Comparison of ENCODE assay signal across 2 cellular contexts in the genomic region with DNA sequence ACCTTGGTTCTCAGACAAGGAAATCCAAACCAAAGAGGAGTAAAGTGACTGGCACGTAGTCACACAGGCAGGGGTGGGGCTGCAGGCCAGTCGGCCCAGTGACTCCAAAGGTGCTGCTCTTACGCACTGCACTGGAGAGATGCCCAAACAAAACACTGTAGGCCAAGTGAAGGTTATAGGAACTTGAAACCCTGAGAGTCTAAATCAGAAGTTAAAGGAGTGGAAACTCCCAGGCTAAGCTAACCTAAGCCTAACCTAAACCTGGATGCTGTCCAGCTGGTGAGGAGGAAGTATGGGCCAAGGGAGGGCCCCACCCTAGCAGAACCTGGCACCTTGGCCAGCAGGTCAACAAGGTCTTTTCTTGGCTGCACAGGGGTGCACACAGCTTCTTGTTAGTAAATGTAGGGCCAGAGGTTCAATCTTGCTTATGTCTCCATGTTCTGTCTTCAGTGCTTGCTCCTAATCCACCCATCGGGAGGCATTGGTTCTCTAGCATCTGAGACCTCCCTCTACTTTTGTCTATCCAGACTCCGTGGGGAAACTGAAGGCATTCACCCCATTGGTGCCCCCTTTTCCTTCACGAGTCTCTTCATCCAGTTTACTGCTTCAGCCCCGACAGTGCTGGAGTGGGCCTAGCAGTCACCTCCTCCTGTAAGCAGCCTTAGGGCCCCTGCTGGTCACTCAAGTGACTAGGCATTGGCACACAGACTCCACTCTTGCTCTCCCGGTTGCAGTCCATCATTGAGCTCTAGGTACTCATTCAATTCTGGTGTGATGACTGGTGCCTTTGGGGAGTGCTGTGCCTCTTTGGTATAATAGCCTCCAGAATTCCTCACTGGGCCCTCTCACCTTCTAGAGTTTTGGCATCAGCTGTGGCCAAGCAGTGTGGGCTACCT.
TF ChIP-seq lines count a peak whose summit lies in the region.

No MANE protein-coding gene starts in this region.

TF ChIP-seq in IMR-90, 13 proteins besides CTCF, POLR2A, EP300 and RAD21:
- TF ChIP-seq BHLHE40 (IDR thresholded peaks at IDR 0.05; ENCODE audit: low read depth, low read length): no peak
- TF ChIP-seq MAZ (IDR thresholded peaks at IDR 0.05; ENCODE audit: borderline replicate concordance, low read depth, low read length): no peak
- no peak for TF ChIP-seq FOS (IDR thresholded peaks at IDR 0.05; ENCODE audit: low read depth, low read length)
- TF ChIP-seq, protein P1, sequence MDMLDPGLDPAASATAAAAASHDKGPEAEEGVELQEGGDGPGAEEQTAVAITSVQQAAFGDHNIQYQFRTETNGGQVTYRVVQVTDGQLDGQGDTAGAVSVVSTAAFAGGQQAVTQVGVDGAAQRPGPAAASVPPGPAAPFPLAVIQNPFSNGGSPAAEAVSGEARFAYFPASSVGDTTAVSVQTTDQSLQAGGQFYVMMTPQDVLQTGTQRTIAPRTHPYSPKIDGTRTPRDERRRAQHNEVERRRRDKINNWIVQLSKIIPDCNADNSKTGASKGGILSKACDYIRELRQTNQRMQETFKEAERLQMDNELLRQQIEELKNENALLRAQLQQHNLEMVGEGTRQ (IDR thresholded peaks at IDR 0.05; ENCODE audit: low read depth, low read length): no peak
- no peak for TF ChIP-seq RFX5 (IDR thresholded peaks at IDR 0.05; ENCODE audit: low read depth, low read length)
- TF ChIP-seq, protein P2, sequence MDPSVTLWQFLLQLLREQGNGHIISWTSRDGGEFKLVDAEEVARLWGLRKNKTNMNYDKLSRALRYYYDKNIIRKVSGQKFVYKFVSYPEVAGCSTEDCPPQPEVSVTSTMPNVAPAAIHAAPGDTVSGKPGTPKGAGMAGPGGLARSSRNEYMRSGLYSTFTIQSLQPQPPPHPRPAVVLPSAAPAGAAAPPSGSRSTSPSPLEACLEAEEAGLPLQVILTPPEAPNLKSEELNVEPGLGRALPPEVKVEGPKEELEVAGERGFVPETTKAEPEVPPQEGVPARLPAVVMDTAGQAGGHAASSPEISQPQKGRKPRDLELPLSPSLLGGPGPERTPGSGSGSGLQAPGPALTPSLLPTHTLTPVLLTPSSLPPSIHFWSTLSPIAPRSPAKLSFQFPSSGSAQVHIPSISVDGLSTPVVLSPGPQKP (IDR thresholded peaks at IDR 0.05; ENCODE audit: borderline replicate concordance, low read depth, low read length): no peak
- TF ChIP-seq RCOR1 (IDR thresholded peaks at IDR 0.05; ENCODE audit: insufficient replicate concordance, low read length): no peak
- no peak for TF ChIP-seq MAFK (IDR thresholded peaks at IDR 0.05; ENCODE audit: low read depth, low read length)
- TF ChIP-seq MXI1 (IDR thresholded peaks at IDR 0.05; ENCODE audit: borderline replicate concordance, low read depth, low read length): no peak
- TF ChIP-seq NFE2L2 (IDR thresholded peaks at IDR 0.05; ENCODE audit: low read depth, low read length): no peak
- TF ChIP-seq CEBPB (IDR thresholded peaks at IDR 0.05; ENCODE audit: low read depth, low read length): no peak
- no peak for TF ChIP-seq CHD1 (IDR thresholded peaks at IDR 0.05; ENCODE audit: low read depth, low read length)
- no peak for TF ChIP-seq SMC3 (IDR thresholded peaks at IDR 0.05; ENCODE audit: low read depth, low read length)

TF ChIP-seq in WTC11, 78 proteins besides CTCF, POLR2A, EP300 and RAD21:
- no peak for TF ChIP-seq TCF7 (CRISPR knock-in tag; IDR thresholded peaks at IDR 0.05; ENCODE audit: low read depth)
- TF ChIP-seq, protein P3, sequence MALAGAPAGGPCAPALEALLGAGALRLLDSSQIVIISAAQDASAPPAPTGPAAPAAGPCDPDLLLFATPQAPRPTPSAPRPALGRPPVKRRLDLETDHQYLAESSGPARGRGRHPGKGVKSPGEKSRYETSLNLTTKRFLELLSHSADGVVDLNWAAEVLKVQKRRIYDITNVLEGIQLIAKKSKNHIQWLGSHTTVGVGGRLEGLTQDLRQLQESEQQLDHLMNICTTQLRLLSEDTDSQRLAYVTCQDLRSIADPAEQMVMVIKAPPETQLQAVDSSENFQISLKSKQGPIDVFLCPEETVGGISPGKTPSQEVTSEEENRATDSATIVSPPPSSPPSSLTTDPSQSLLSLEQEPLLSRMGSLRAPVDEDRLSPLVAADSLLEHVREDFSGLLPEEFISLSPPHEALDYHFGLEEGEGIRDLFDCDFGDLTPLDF (CRISPR knock-in tag; IDR thresholded peaks at IDR 0.05): no peak
- TF ChIP-seq, protein P4, sequence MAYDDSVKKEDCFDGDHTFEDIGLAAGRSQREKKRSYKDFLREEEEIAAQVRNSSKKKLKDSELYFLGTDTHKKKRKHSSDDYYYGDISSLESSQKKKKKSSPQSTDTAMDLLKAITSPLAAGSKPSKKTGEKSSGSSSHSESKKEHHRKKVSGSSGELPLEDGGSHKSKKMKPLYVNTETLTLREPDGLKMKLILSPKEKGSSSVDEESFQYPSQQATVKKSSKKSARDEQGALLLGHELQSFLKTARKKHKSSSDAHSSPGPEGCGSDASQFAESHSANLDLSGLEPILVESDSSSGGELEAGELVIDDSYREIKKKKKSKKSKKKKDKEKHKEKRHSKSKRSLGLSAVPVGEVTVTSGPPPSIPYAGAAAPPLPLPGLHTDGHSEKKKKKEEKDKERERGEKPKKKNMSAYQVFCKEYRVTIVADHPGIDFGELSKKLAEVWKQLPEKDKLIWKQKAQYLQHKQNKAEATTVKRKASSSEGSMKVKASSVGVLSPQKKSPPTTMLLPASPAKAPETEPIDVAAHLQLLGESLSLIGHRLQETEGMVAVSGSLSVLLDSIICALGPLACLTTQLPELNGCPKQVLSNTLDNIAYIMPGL (CRISPR knock-in tag; IDR thresholded peaks at IDR 0.05): no peak
- TF ChIP-seq FOXK1 (CRISPR knock-in tag; IDR thresholded peaks at IDR 0.05): no peak
- TF ChIP-seq, protein P5, sequence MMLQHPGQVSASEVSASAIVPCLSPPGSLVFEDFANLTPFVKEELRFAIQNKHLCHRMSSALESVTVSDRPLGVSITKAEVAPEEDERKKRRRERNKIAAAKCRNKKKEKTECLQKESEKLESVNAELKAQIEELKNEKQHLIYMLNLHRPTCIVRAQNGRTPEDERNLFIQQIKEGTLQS (CRISPR knock-in tag; conservative IDR thresholded peaks at IDR 0.05): no peak
- no peak for TF ChIP-seq NFE2L1 (CRISPR knock-in tag; IDR thresholded peaks at IDR 0.05)
- TF ChIP-seq, protein P6, sequence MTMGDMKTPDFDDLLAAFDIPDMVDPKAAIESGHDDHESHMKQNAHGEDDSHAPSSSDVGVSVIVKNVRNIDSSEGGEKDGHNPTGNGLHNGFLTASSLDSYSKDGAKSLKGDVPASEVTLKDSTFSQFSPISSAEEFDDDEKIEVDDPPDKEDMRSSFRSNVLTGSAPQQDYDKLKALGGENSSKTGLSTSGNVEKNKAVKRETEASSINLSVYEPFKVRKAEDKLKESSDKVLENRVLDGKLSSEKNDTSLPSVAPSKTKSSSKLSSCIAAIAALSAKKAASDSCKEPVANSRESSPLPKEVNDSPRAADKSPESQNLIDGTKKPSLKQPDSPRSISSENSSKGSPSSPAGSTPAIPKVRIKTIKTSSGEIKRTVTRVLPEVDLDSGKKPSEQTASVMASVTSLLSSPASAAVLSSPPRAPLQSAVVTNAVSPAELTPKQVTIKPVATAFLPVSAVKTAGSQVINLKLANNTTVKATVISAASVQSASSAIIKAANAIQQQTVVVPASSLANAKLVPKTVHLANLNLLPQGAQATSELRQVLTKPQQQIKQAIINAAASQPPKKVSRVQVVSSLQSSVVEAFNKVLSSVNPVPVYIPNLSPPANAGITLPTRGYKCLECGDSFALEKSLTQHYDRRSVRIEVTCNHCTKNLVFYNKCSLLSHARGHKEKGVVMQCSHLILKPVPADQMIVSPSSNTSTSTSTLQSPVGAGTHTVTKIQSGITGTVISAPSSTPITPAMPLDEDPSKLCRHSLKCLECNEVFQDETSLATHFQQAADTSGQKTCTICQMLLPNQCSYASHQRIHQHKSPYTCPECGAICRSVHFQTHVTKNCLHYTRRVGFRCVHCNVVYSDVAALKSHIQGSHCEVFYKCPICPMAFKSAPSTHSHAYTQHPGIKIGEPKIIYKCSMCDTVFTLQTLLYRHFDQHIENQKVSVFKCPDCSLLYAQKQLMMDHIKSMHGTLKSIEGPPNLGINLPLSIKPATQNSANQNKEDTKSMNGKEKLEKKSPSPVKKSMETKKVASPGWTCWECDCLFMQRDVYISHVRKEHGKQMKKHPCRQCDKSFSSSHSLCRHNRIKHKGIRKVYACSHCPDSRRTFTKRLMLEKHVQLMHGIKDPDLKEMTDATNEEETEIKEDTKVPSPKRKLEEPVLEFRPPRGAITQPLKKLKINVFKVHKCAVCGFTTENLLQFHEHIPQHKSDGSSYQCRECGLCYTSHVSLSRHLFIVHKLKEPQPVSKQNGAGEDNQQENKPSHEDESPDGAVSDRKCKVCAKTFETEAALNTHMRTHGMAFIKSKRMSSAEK (CRISPR knock-in tag; IDR thresholded peaks at IDR 0.05; ENCODE audit: borderline replicate concordance): no peak
- TF ChIP-seq, protein P1 (CRISPR knock-in tag; IDR thresholded peaks at IDR 0.05): no peak
- no peak for TF ChIP-seq ZBTB21 (CRISPR knock-in tag; IDR thresholded peaks at IDR 0.05; ENCODE audit: borderline replicate concordance)
